29 cellular contexts compared by ENCODE assay signal in genomic region chr9:70362952-70363351, GRCh38. TPM values are rescaled to one million over a fixed set of nuclear protein-coding genes. Genes with fewer than 3 reads are reported as not detected.
DNase-seq lines count a peak whose midpoint lies in the region; ATAC-seq and TF ChIP-seq lines count a peak whose summit lies in the region.
"Had no signal": no experiment of that assay in that cellular context is flagged by ENCODE, and none has a peak within 500 bp of the region (broad histone marks: within the 10 kb centered on the region; RNA-seq: fewer than 3 reads in every experiment).

No MANE protein-coding gene starts in this region.

- no peaks in the 10 kb centered on the region for H3K27me3 Mint-ChIP-seq in H9 (ENCODE audit: low read depth)
- H3K27me3 Mint-ChIP-seq: activated CD8-positive, alpha-beta T cell treated with anti-CD3 and anti-CD28 coated beads for 36 hours; activated naive CD8-positive, alpha-beta T cell treated with anti-CD3 and anti-CD28 coated beads, Interleukin-2, amount 50 U/mL, for 24 hours had no signal

- DNase-seq in AG20443 (ENCODE audit: low spot score) (peak; percentile 24), LHCN-M2 (ENCODE audit: low read depth) (peak; percentile 26), T1000 (lab: John Stamatoyannopoulos, UW) (peak; percentile 12), fibroblast of peridontal ligament (ENCODE audit: extremely low read depth) (peak; percentile 46), DMS153 (lab: John Stamatoyannopoulos, UW) (no peak), H9 (no peak), occipital lobe (lab: John Stamatoyannopoulos, UW) (no peak)
- DNase-seq: activated CD8-positive, alpha-beta T cell treated with anti-CD3 and anti-CD28 coated beads for 36 hours; activated effector memory CD4-positive, alpha-beta T cell treated with anti-CD3 and anti-CD28 coated beads, Interleukin-2, amount 50 U/mL, for 16 hours; activated naive CD8-positive, alpha-beta T cell treated with anti-CD3 and anti-CD28 coated beads, Interleukin-2, amount 50 U/mL, for 24 hours; activated T-cell treated with anti-CD3 and anti-CD28 coated beads for 4 hours; COR-L47; immature natural killer cell; KBM-7; left ventricle myocardium inferior; natural killer cell; NCI-H1105 treated with DMSO at 0.1 percent for 48 hours; NCI-H446 treated with DMSO at 0.1 percent for 48 hours; NK-92 treated with Interleukin-12 subunit alpha and Interleukin-12 subunit beta, amount 100 ng/mL, for 24 hours; pancreas; right lobe of liver; stimulated activated CD4-positive, alpha-beta T cell treated with anti-CD3 and anti-CD28 coated beads, Interleukin-1b, Interleukin-23, amount 100 ng/mL, for 48 hours had no signal

- H3K23ac ChIP-seq in H9 (ENCODE audit: insufficient read length, low read depth, low read length): no peak overlapping the region

- H3K9me3 Mint-ChIP-seq in H9: no peaks in the 10 kb centered on the region
- H3K9me3 Mint-ChIP-seq: activated CD8-positive, alpha-beta T cell treated with anti-CD3 and anti-CD28 coated beads for 36 hours; activated naive CD8-positive, alpha-beta T cell treated with anti-CD3 and anti-CD28 coated beads, Interleukin-2, amount 50 U/mL, for 24 hours; immature natural killer cell; mesothelial cell of epicardium; natural killer cell; stimulated activated effector memory CD8-positive, alpha-beta T cell treated with anti-CD3 and anti-CD28 coated beads, Interleukin-12 subunit alpha, Interleukin-12 subunit beta, amount 100 ng/mL, for 72 hours had no signal

- H2BK12ac ChIP-seq in H9 (ENCODE audit: insufficient read length, low read depth, low read length): no peak overlapping the region

- no peaks in the 10 kb centered on the region for H4K20me1 ChIP-seq in H9 (ENCODE audit: control insufficient read depth, insufficient read depth, insufficient read length)
- H4K20me1 ChIP-seq: BLaER1 had no signal

- no peak overlapping the region for H4K8ac ChIP-seq in H9 (replicated peaks; ENCODE audit: insufficient read length, low read depth, low read length)

- no peaks in the 10 kb centered on the region for H3K79me2 ChIP-seq in H9 (ENCODE audit: insufficient read depth, low read length)

- no peaks in the 10 kb centered on the region for H3K27me3 ChIP-seq in H9 (ENCODE audit: insufficient read depth, low read length)
- H3K27me3 ChIP-seq: BLaER1, pancreas, right lobe of liver, suprapubic skin had no signal

- H3K23me2 ChIP-seq in H9 (ENCODE audit: insufficient read length, low read depth, low read length, poor library complexity, severe bottlenecking): no peaks in the 10 kb centered on the region

- H3K79me1 ChIP-seq in H9 (ENCODE audit: insufficient read depth, low read depth, low read length, poor library complexity, severe bottlenecking): no peaks in the 10 kb centered on the region

- no peak overlapping the region for H3K9ac ChIP-seq in H9 (ENCODE audit: extremely low read depth, insufficient read length, low read length)
- H3K9ac ChIP-seq: BLaER1 had no signal

- no peak overlapping the region for H3K4me3 Mint-ChIP-seq in H9
- H3K4me3 Mint-ChIP-seq: activated CD8-positive, alpha-beta T cell treated with anti-CD3 and anti-CD28 coated beads for 36 hours; activated naive CD8-positive, alpha-beta T cell treated with anti-CD3 and anti-CD28 coated beads, Interleukin-2, amount 50 U/mL, for 24 hours; immature natural killer cell; mesothelial cell of epicardium; natural killer cell; stimulated activated effector memory CD8-positive, alpha-beta T cell treated with anti-CD3 and anti-CD28 coated beads, Interleukin-12 subunit alpha, Interleukin-12 subunit beta, amount 100 ng/mL, for 72 hours had no signal

- no peak for ATAC-seq in HG02610 (IDR thresholded peaks at IDR 0.05; ENCODE audit: unreplicated experiment)
- ATAC-seq: activated CD8-positive, alpha-beta T cell treated with anti-CD3 and anti-CD28 coated beads for 36 hours; activated naive CD8-positive, alpha-beta T cell treated with anti-CD3 and anti-CD28 coated beads, Interleukin-2, amount 50 U/mL, for 24 hours; natural killer cell; pancreas; SK-N-SH treated with all-trans-retinoic acid at 6 μM for 48 hours; stimulated activated effector memory CD8-positive, alpha-beta T cell treated with anti-CD3 and anti-CD28 coated beads, Interleukin-12 subunit alpha, Interleukin-12 subunit beta, amount 100 ng/mL, for 72 hours had no signal

- H2BK120ac ChIP-seq in H9 (ENCODE audit: low read depth, low read length, poor library complexity, severe bottlenecking): no peak overlapping the region

- H2BK20ac ChIP-seq in H9 (ENCODE audit: low read depth, low read length, poor library complexity, severe bottlenecking): no peak overlapping the region

- no peak overlapping the region for H4K5ac ChIP-seq in H9 (ENCODE audit: insufficient read length, low read depth, low read length)

- no peak overlapping the region for H3K4me2 ChIP-seq in H9 (ENCODE audit: insufficient read depth, insufficient read length, low read length)
- H3K4me2 ChIP-seq: BLaER1 had no signal

- no peak overlapping the region for H3K14ac ChIP-seq in H9 (ENCODE audit: insufficient read depth, low read length)

- H3K27ac ChIP-seq in H9 (ENCODE audit: insufficient read length, low read depth, low read length): no peak overlapping the region
- H3K27ac ChIP-seq: BLaER1, coronary artery, left ventricle myocardium inferior, pancreas, right lobe of liver, suprapubic skin had no signal

- H3K27ac Mint-ChIP-seq in H9: no peak overlapping the region
- H3K27ac Mint-ChIP-seq: activated CD8-positive, alpha-beta T cell treated with anti-CD3 and anti-CD28 coated beads for 36 hours; activated naive CD8-positive, alpha-beta T cell treated with anti-CD3 and anti-CD28 coated beads, Interleukin-2, amount 50 U/mL, for 24 hours; immature natural killer cell; mesothelial cell of epicardium; natural killer cell; stimulated activated effector memory CD8-positive, alpha-beta T cell treated with anti-CD3 and anti-CD28 coated beads, Interleukin-12 subunit alpha, Interleukin-12 subunit beta, amount 100 ng/mL, for 72 hours had no signal

- no peak overlapping the region for H3K18ac ChIP-seq in H9 (ENCODE audit: insufficient read length, low read depth, low read length)

- no peak overlapping the region for H2AFZ ChIP-seq in H9 (ENCODE audit: low read length)

- WGBS in H9 (ENCODE audit: extremely low coverage, insufficient read length, low lambda C conversion rate): no CpG with 5 or more reads among the region's 7 CpGs

- no peak overlapping the region for H3K56ac ChIP-seq in H9 (ENCODE audit: insufficient read length, low read depth, low read length)

- H2BK15ac ChIP-seq in H9 (ENCODE audit: low read depth, low read length): no peak overlapping the region

- H3K9me3 ChIP-seq in H9 (ENCODE audit: control insufficient read depth, low read depth, low read length): no peaks in the 10 kb centered on the region
- H3K9me3 ChIP-seq: left ventricle myocardium inferior, pancreas, right lobe of liver, suprapubic skin had no signal

- H3K4ac ChIP-seq in H9 (ENCODE audit: low read depth, low read length): no peak overlapping the region

- H3T11ph ChIP-seq in H9 (ENCODE audit: low read length): no peak overlapping the region

- H3K36me3 Mint-ChIP-seq in H9 (ENCODE audit: insufficient read depth in 1 of 3, low read depth in 3 of 3): no peaks in the 10 kb centered on the region
- H3K36me3 Mint-ChIP-seq: natural killer cell; stimulated activated effector memory CD8-positive, alpha-beta T cell treated with anti-CD3 and anti-CD28 coated beads, Interleukin-12 subunit alpha, Interleukin-12 subunit beta, amount 100 ng/mL, for 72 hours had no signal

- H2AK5ac ChIP-seq in H9 (ENCODE audit: insufficient read length, low read length): no peak overlapping the region

- H4K91ac ChIP-seq in H9 (ENCODE audit: insufficient read length, low read depth, low read length): no peak overlapping the region

- H3K4me1 Mint-ChIP-seq in H9: no peaks in the 10 kb centered on the region
- H3K4me1 Mint-ChIP-seq: activated naive CD8-positive, alpha-beta T cell treated with anti-CD3 and anti-CD28 coated beads, Interleukin-2, amount 50 U/mL, for 24 hours; immature natural killer cell; natural killer cell; stimulated activated effector memory CD8-positive, alpha-beta T cell treated with anti-CD3 and anti-CD28 coated beads, Interleukin-12 subunit alpha, Interleukin-12 subunit beta, amount 100 ng/mL, for 72 hours had no signal

- no peak overlapping the region for H2BK5ac ChIP-seq in H9 (ENCODE audit: insufficient read length, low read length)

- TF ChIP-seq CTCF in H9 (conservative IDR thresholded peaks at IDR 0.05): no peak

- H3K4me1 ChIP-seq in H9 (ENCODE audit: insufficient read depth, low read length): no peaks in the 10 kb centered on the region
- H3K4me1 ChIP-seq: BLaER1, left ventricle myocardium inferior, pancreas, right lobe of liver, suprapubic skin had no signal

RNA-seq across cellular contexts. Expression of gene KLF9, which starts 51.5 kb away (rescaled TPM):
- total RNA-seq in LHCN-M2 (2014; rRNA removed) (23.5 and 36.5 TPM in 2 replicates), H9 (2021) (0.18 and 0.26 TPM in 2 replicates), occipital lobe (16.8 TPM)
- 4.8 TPM for polyA plus RNA-seq in LHCN-M2 (2012)

Comparison
In these comparisons a context has a peak if more than half of its experiments do, and no peak if none do; other contexts are left out.
1. DNase-seq: peak in AG20443 (single experiment), LHCN-M2 (single experiment), T1000 (single experiment) and fibroblast of peridontal ligament (single experiment); none in DMS153 (single experiment), H9 (single experiment) and occipital lobe (single experiment).
2. RNA of gene KLF9, which starts 51.5 kb away (total RNA-seq): 23.5 to 36.5 TPM in LHCN-M2 and 16.8 TPM in occipital lobe (single experiment); 0.18 to 0.26 TPM in H9; every median in the first group is over 10 times any median in the second.